Comparison of ENCODE assay signal across 8 cellular contexts in genomic region chr5:32489791-32490581, GRCh38. TPM values are rescaled to one million over a fixed set of nuclear protein-coding genes. Genes with fewer than 3 reads are reported as not detected.
DNase-seq lines count a peak whose midpoint lies in the region; ATAC-seq and TF ChIP-seq lines count a peak whose summit lies in the region.

No MANE protein-coding gene starts in this region.

- no peak for ATAC-seq in HG03097 (IDR thresholded peaks at IDR 0.05; ENCODE audit: low FRiP score, unreplicated experiment)

- no peak overlapping the region for H3K27ac Mint-ChIP-seq in activated T-helper 1 cell treated with anti-CD3 and anti-CD28 coated beads, Interleukin-12 subunit alpha, Interleukin-12 subunit beta, Interleukin-2, Interleukin-4 antibody, amounts not matched to agents 30 ng/mL and 10 ng/mL and 1 ng/mL, durations not matched to agents 14 hours and 24 hours and 36 hours

- H3K36me3 Mint-ChIP-seq in activated T-helper 1 cell treated with anti-CD3 and anti-CD28 coated beads, Interleukin-12 subunit alpha, Interleukin-12 subunit beta, Interleukin-2, Interleukin-4 antibody, amounts not matched to agents 30 ng/mL and 10 ng/mL and 1 ng/mL, durations not matched to agents 14 hours and 24 hours and 36 hours (ENCODE audit: low read depth): no peaks in the 10 kb centered on the region

- peaks cover 28% of the 10 kb centered on the region for H3K27me3 ChIP-seq in neutrophil

- H3K4me1 ChIP-seq in neutrophil (ENCODE audit: control insufficient read depth in 1 of 2, insufficient read depth in 1 of 2, low read depth in 1 of 2, low read length in 1 of 2): no peaks in the 10 kb centered on the region

- POLR2A ChIA-PET in GM10248 (lab: Yijun Ruan, JAX): interaction anchor here (1.4 kb wide), 1 partner anchor 100 kb away, joined by 7 read pairs; no protein-coding TSS in a partner anchor

- H3K27ac ChIP-seq in neutrophil: no peak overlapping the region

- CTCF ChIA-PET in GM10248 (lab: Yijun Ruan, JAX): interaction anchor here (0.6 to 6.4 kb wide), 39 partner anchors 9 to 934 kb away, joined by 3 to 191 read pairs (median 6); partner anchors contain the start of genes SUB1 and ZFR

- peaks cover 3% of the 10 kb centered on the region for H3K27me3 Mint-ChIP-seq in activated T-helper 1 cell treated with anti-CD3 and anti-CD28 coated beads, Interleukin-12 subunit alpha, Interleukin-12 subunit beta, Interleukin-2, Interleukin-4 antibody, amounts not matched to agents 30 ng/mL and 10 ng/mL and 1 ng/mL, durations not matched to agents 14 hours and 24 hours and 36 hours (ENCODE audit: insufficient read depth)

- no peaks in the 10 kb centered on the region for H3K9me3 Mint-ChIP-seq in activated T-helper 1 cell treated with anti-CD3 and anti-CD28 coated beads, Interleukin-12 subunit alpha, Interleukin-12 subunit beta, Interleukin-2, Interleukin-4 antibody, amounts not matched to agents 30 ng/mL and 10 ng/mL and 1 ng/mL, durations not matched to agents 14 hours and 24 hours and 36 hours

- no peaks in the 10 kb centered on the region for H3K9me3 ChIP-seq in neutrophil

- intact Hi-C loops in activated T-helper 1 cell treated with anti-CD3 and anti-CD28 coated beads, Interleukin-12 subunit alpha, Interleukin-12 subunit beta, Interleukin-2, Interleukin-4 antibody, amounts not matched to agents 30 ng/mL and 10 ng/mL and 1 ng/mL, durations not matched to agents 14 hours and 24 hours and 36 hours (cut with micrococcal nuclease): loop anchor here (1.0 to 2.0 kb wide), 3 partner anchors 41 to 123 kb away; no protein-coding TSS in a partner anchor

- H3K4me3 ChIP-seq in LNCaP clone FGC (ENCODE audit: low read depth, low read length) (no peak overlapping the region), fibroblast of the aortic adventitia (ENCODE audit: low read depth, low read length) (no peak overlapping the region), neutrophil (ENCODE audit: low read depth in 1 of 2, low read length in 1 of 2) (no peak overlapping the region)

- H3K36me3 ChIP-seq in neutrophil: no peaks in the 10 kb centered on the region

- H3K4me3 Mint-ChIP-seq in activated T-helper 1 cell treated with anti-CD3 and anti-CD28 coated beads, Interleukin-12 subunit alpha, Interleukin-12 subunit beta, Interleukin-2, Interleukin-4 antibody, amounts not matched to agents 30 ng/mL and 10 ng/mL and 1 ng/mL, durations not matched to agents 14 hours and 24 hours and 36 hours: no peak overlapping the region

- DNase-seq in GM10248 (ENCODE audit: extremely low spot score) (peak; percentile 69), LNCaP clone FGC (ENCODE audit: low read depth) (peak; percentile 25), RPMI7951 (ENCODE audit: low read depth) (peak; percentile 85), fibroblast of the aortic adventitia (ENCODE audit: low read depth) (peak; percentile 93), stromal cell of bone marrow (ENCODE audit: low read depth) (peak; percentile 79)
- peak; percentile 59 for DNase-seq in activated T-helper 1 cell treated with anti-CD3 and anti-CD28 coated beads, Interleukin-12 subunit alpha, Interleukin-12 subunit beta, Interleukin-2, Interleukin-4 antibody, amounts not matched to agents 30 ng/mL and 10 ng/mL and 1 ng/mL, durations not matched to agents 14 hours and 24 hours and 36 hours (ENCODE audit: low spot score)

- H3K4me1 Mint-ChIP-seq in activated T-helper 1 cell treated with anti-CD3 and anti-CD28 coated beads, Interleukin-12 subunit alpha, Interleukin-12 subunit beta, Interleukin-2, Interleukin-4 antibody, amounts not matched to agents 30 ng/mL and 10 ng/mL and 1 ng/mL, durations not matched to agents 14 hours and 24 hours and 36 hours (ENCODE audit: low read depth): peaks cover 8% of the 10 kb centered on the region

- TF ChIP-seq CTCF in GM10248 (IDR thresholded peaks at IDR 0.05; ENCODE audit: control extremely low read depth, extremely low read depth, low read depth, missing control alignments) (peak; percentile 64), LNCaP clone FGC (IDR thresholded peaks at IDR 0.05; ENCODE audit: control insufficient read depth, extremely low read depth, insufficient read depth) (peak; percentile 83), fibroblast of the aortic adventitia (IDR thresholded peaks at IDR 0.05; ENCODE audit: insufficient read depth, low read length) (peak; percentile 69), neutrophil (IDR thresholded peaks at IDR 0.05) (peak; percentile 38)

RNA-seq across cellular contexts. Expression of gene ZFR, which starts 45.4 kb away (rescaled TPM):
- total RNA-seq in RPMI7951 (2014; rRNA removed; shearing (Covaris generic)): 52.2 and 77.4 TPM in 2 replicates
- total RNA-seq in activated T-helper 1 cell treated with anti-CD3 and anti-CD28 coated beads, Interleukin-12 subunit alpha, Interleukin-12 subunit beta, Interleukin-2, Interleukin-4 antibody, amounts not matched to agents 30 ng/mL and 10 ng/mL and 1 ng/mL, durations not matched to agents 14 hours and 24 hours and 36 hours: 67.7 and 70.8 TPM in 2 replicates
- total RNA-seq in fibroblast of the aortic adventitia (ENCODE audit: low replicate concordance): 61.2 and 118 TPM in 2 replicates

Comparison
In these comparisons a context has a peak if more than half of its experiments do, and no peak if none do; other contexts are left out.
1. DNase-seq: peak in every context shown above with its lines; median percentile 93 in fibroblast of the aortic adventitia; 85 in RPMI7951; 79 in stromal cell of bone marrow; 69 in GM10248; 59 in activated T-helper 1 cell treated with anti-CD3 and anti-CD28 coated beads, Interleukin-12 subunit alpha, Interleukin-12 subunit beta, Interleukin-2, Interleukin-4 antibody, amounts not matched to agents 30 ng/mL and 10 ng/mL and 1 ng/mL, durations not matched to agents 14 hours and 24 hours and 36 hours; 25 in LNCaP clone FGC.